17 cellular contexts compared by ENCODE assay signal in the genomic region with DNA sequence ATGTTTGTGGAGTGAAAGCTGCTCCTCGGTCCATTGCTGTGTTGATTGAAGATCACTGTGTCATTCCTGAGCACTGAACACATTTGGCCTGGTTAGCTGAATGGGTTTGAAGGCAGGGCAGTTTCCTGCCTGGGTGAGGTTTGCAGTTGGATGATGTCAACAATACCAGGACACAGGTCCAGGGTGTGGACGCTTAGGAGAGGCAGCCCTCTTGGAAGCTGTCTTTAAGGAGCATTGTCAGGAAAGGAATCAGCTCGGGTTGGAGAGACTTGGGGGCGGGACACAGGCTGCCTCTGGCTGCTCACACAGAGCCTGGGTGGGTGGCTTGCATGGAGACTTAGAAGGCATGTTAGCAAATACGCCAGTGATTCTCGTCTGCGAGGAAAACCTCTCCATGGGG.
DNase-seq lines count a peak whose midpoint lies in the region; ATAC-seq and TF ChIP-seq lines count a peak whose summit lies in the region.
"Had no signal": no experiment of that assay in that cellular context is flagged by ENCODE, and none has a peak within 500 bp of the region (broad histone marks: within the 10 kb centered on the region; RNA-seq: fewer than 3 reads in every experiment).

No MANE protein-coding gene starts in this region.

- H3K36me3 ChIP-seq in upper lobe of right lung (peaks cover 7% of the 10 kb centered on the region), prostate gland (no peaks in the 10 kb centered on the region)

- no peak for TF ChIP-seq CTCF in upper lobe of right lung (IDR thresholded peaks at IDR 0.05)
- TF ChIP-seq CTCF in prostate gland (IDR thresholded peaks at IDR 0.05) = no peak

- peak; percentile 22 for ATAC-seq in upper lobe of right lung
- ATAC-seq: naive thymus-derived CD4-positive, alpha-beta T cell; stimulated activated naive CD8-positive, alpha-beta T cell treated with anti-CD3 and anti-CD28 coated beads, Interleukin-15, Interleukin-2, amounts not matched to agents 100 U/mL and 50 U/mL, for 24 hours had no signal

- H3K9me3 ChIP-seq in upper lobe of right lung (no peaks in the 10 kb centered on the region), prostate gland (no peaks in the 10 kb centered on the region)

- DNase-seq in activated CD8-positive, alpha-beta memory T cell treated with anti-CD3 and anti-CD28 coated beads, Interleukin-2, amount 50 U/mL, for 48 hours = peak; percentile 25
- DNase-seq in activated CD8-positive, alpha-beta memory T cell treated with anti-CD3 and anti-CD28 coated beads for 24 hours = no peak
- DNase-seq in dermis blood vessel endothelial cell (peak; percentile 18), iris pigment epithelial cell (ENCODE audit: low read depth) (peak; percentile 50), upper lobe of right lung (peak; percentile 28), KG1 (lab: John Stamatoyannopoulos, UW) (no peak), NCI-H345 treated with DMSO at 0.1 percent for 48 hours (lab: John Stamatoyannopoulos, UW; ENCODE audit: unreplicated experiment) (no peak), prostate gland (ENCODE audit: low spot score) (no peak)
- DNase-seq: activated CD4-positive, alpha-beta T cell treated with anti-CD3 and anti-CD28 coated beads, Interleukin-2, amount 10 ng/mL, durations not matched to agents 7 days and 5 days; glutamatergic neuron; left cardiac atrium; NCI-H1417; NCI-H510A; stimulated activated naive CD8-positive, alpha-beta T cell treated with anti-CD3 and anti-CD28 coated beads, Interleukin-15, Interleukin-2, amounts not matched to agents 100 U/mL and 50 U/mL, for 24 hours; T-helper 2 cell had no signal

- WGBS in prostate gland = 88% methylated on average over 7 of the region's 7 CpGs

- intact Hi-C loops in upper lobe of right lung (cut with DNase I) (no loop called here), prostate gland (cut with DNase I) (no loop called here)

- no peak overlapping the region for H3K27ac ChIP-seq in upper lobe of right lung
- H3K27ac ChIP-seq in prostate gland = no peak overlapping the region
- H3K27ac ChIP-seq: RWPE1 had no signal

- no peak for TF ChIP-seq POLR2A in prostate gland (IDR thresholded peaks at IDR 0.05)

- H3K4me3 ChIP-seq in upper lobe of right lung = no peak overlapping the region
- H3K4me3 ChIP-seq in prostate gland = no peak overlapping the region

- H3K4me1 ChIP-seq in upper lobe of right lung (no peaks in the 10 kb centered on the region), prostate gland (replicated peaks) (no peaks in the 10 kb centered on the region)

- H3K27me3 ChIP-seq in upper lobe of right lung (no peaks in the 10 kb centered on the region), prostate gland (replicated peaks; ENCODE audit: insufficient read depth) (no peaks in the 10 kb centered on the region)

Comparison
In these comparisons a context has a peak if more than half of its experiments do, and no peak if none do; other contexts are left out.
1. DNase-seq: peak in activated CD8-positive, alpha-beta memory T cell treated with anti-CD3 and anti-CD28 coated beads, Interleukin-2, amount 50 U/mL, for 48 hours (single experiment), dermis blood vessel endothelial cell (single experiment), iris pigment epithelial cell (single experiment) and upper lobe of right lung (single experiment); none in activated CD8-positive, alpha-beta memory T cell treated with anti-CD3 and anti-CD28 coated beads for 24 hours (single experiment), KG1 (single experiment), NCI-H345 treated with DMSO at 0.1 percent for 48 hours (single experiment) and prostate gland (single experiment).